Comparison of ENCODE assay signal across 19 cellular contexts in genomic region chr16:28915181-28915580, GRCh38. TPM values are rescaled to one million over a fixed set of nuclear protein-coding genes. Genes with fewer than 3 reads are reported as not detected.
A peak's percentile ranks its signal among the peaks of the same experiment; 100 is the strongest.
DNase-seq lines count a peak whose midpoint lies in the region; ATAC-seq and TF ChIP-seq lines count a peak whose summit lies in the region.
"Had no signal": no experiment of that assay in that cellular context is flagged by ENCODE, and none has a peak within 500 bp of the region (broad histone marks: within the 10 kb centered on the region; RNA-seq: fewer than 3 reads in every experiment).

No MANE protein-coding gene starts in this region.

- H3K9me3 ChIP-seq in mucosa of descending colon = no peaks in the 10 kb centered on the region
- H3K9me3 ChIP-seq: pancreas had no signal

- H3K36me3 ChIP-seq in mucosa of descending colon (ENCODE audit: low read depth) = peaks cover 6% of the 10 kb centered on the region

- no peaks in the 10 kb centered on the region for H3K9me3 Mint-ChIP-seq in activated CD4-positive, alpha-beta memory T cell treated with anti-CD3 and anti-CD28 coated beads, Interleukin-2, amount 10 ng/mL, durations not matched to agents 7 days and 5 days
- H3K9me3 Mint-ChIP-seq: activated CD4-positive, alpha-beta T cell treated with anti-CD3 and anti-CD28 coated beads, Interleukin-2, amount 10 ng/mL, durations not matched to agents 7 days and 5 days; activated naive CD4-positive, alpha-beta T cell treated with anti-CD3 and anti-CD28 coated beads, Interleukin-2, amount 50 U/mL, for 72 hours; central memory CD8-positive, alpha-beta T cell; stimulated activated naive B cell treated with anti-CD40 and anti-IgM and Interleukin-4, amounts not matched to agents 10 μg/mL and 1 μg/mL and 100 μg/mL, for 72 hours had no signal

- H3K4me3 Mint-ChIP-seq in activated CD4-positive, alpha-beta memory T cell treated with anti-CD3 and anti-CD28 coated beads, Interleukin-2, amount 10 ng/mL, durations not matched to agents 7 days and 5 days = no peak overlapping the region
- H3K4me3 Mint-ChIP-seq: activated CD4-positive, alpha-beta T cell treated with anti-CD3 and anti-CD28 coated beads, Interleukin-2, amount 10 ng/mL, durations not matched to agents 7 days and 5 days; central memory CD8-positive, alpha-beta T cell; stimulated activated naive B cell treated with anti-CD40 and anti-IgM and Interleukin-4, amounts not matched to agents 10 μg/mL and 1 μg/mL and 100 μg/mL, for 72 hours had no signal

- TF ChIP-seq CTCF in mucosa of descending colon (IDR thresholded peaks at IDR 0.05) = no peak

- no peak overlapping the region for H3K27ac Mint-ChIP-seq in activated CD4-positive, alpha-beta memory T cell treated with anti-CD3 and anti-CD28 coated beads, Interleukin-2, amount 10 ng/mL, durations not matched to agents 7 days and 5 days
- H3K27ac Mint-ChIP-seq: activated CD4-positive, alpha-beta T cell treated with anti-CD3 and anti-CD28 coated beads, Interleukin-2, amount 10 ng/mL, durations not matched to agents 7 days and 5 days; stimulated activated naive B cell treated with anti-CD40 and anti-IgM and Interleukin-4, amounts not matched to agents 10 μg/mL and 1 μg/mL and 100 μg/mL, for 72 hours had no signal

- peak; percentile 56 for DNase-seq in AG08395 (ENCODE audit: low spot score)
- peak; percentile 74 for DNase-seq in HS-5 (ENCODE audit: low read depth)
- DNase-seq in amniotic epithelial cell (ENCODE audit: low read depth) = peak; percentile 86
- DNase-seq in fibroblast of the conjunctiva (ENCODE audit: low read depth) = peak; percentile 4
- no peak for DNase-seq in activated CD4-positive, alpha-beta memory T cell treated with anti-CD3 and anti-CD28 coated beads, Interleukin-2, amount 10 ng/mL, durations not matched to agents 7 days and 5 days
- no peak for DNase-seq in mucosa of descending colon
- DNase-seq in NCI-H1092 treated with DMSO at 0.1 percent for 48 hours (lab: John Stamatoyannopoulos, UW) = no peak
- no peak for DNase-seq in effector CD8-positive, alpha-beta T cell (lab: John Stamatoyannopoulos, UW)
- DNase-seq: activated CD4-positive, alpha-beta T cell treated with anti-CD3 and anti-CD28 coated beads, Interleukin-2, amount 10 ng/mL, durations not matched to agents 7 days and 5 days; KG1; left cardiac atrium; NCI-H146; pancreas; small intestine; stimulated activated naive B cell treated with anti-CD40 and anti-IgM and Interleukin-4, amounts not matched to agents 10 μg/mL and 1 μg/mL and 100 μg/mL, for 72 hours had no signal

- no peaks in the 10 kb centered on the region for H3K4me1 Mint-ChIP-seq in activated CD4-positive, alpha-beta memory T cell treated with anti-CD3 and anti-CD28 coated beads, Interleukin-2, amount 10 ng/mL, durations not matched to agents 7 days and 5 days
- H3K4me1 Mint-ChIP-seq: activated CD4-positive, alpha-beta T cell treated with anti-CD3 and anti-CD28 coated beads, Interleukin-2, amount 10 ng/mL, durations not matched to agents 7 days and 5 days; central memory CD8-positive, alpha-beta T cell had no signal

- intact Hi-C loops in mucosa of descending colon (cut with DNase I, micrococcal nuclease) = no loop called here

- POLR2A ChIA-PET in activated CD4-positive, alpha-beta memory T cell treated with anti-CD3 and anti-CD28 coated beads, Interleukin-2, amount 10 ng/mL, durations not matched to agents 7 days and 5 days (lab: Charles Lee) = interaction anchor here (1.1 to 1.9 kb wide), 2 partner anchors 10 to 93 kb away, joined by 3 to 5 read pairs; partner anchors contain the start of genes ATXN2L and RABEP2

- no peak for ATAC-seq in mucosa of descending colon
- ATAC-seq: activated naive CD4-positive, alpha-beta T cell treated with anti-CD3 and anti-CD28 coated beads, Interleukin-2, amount 50 U/mL, for 72 hours; HCT116; left cardiac atrium; pancreas; stimulated activated naive B cell treated with anti-CD40 and anti-IgM and Interleukin-4, amounts not matched to agents 10 μg/mL and 1 μg/mL and 100 μg/mL, for 72 hours had no signal

- no peaks in the 10 kb centered on the region for H3K27me3 Mint-ChIP-seq in activated CD4-positive, alpha-beta memory T cell treated with anti-CD3 and anti-CD28 coated beads, Interleukin-2, amount 10 ng/mL, durations not matched to agents 7 days and 5 days
- H3K27me3 Mint-ChIP-seq: activated CD4-positive, alpha-beta T cell treated with anti-CD3 and anti-CD28 coated beads, Interleukin-2, amount 10 ng/mL, durations not matched to agents 7 days and 5 days; central memory CD8-positive, alpha-beta T cell; stimulated activated naive B cell treated with anti-CD40 and anti-IgM and Interleukin-4, amounts not matched to agents 10 μg/mL and 1 μg/mL and 100 μg/mL, for 72 hours had no signal

- peaks cover 8% of the 10 kb centered on the region for H3K4me1 ChIP-seq in mucosa of descending colon (ENCODE audit: low read depth)
- H3K4me1 ChIP-seq: pancreas had no signal

- peaks cover 29% of the 10 kb centered on the region for H3K36me3 Mint-ChIP-seq in activated CD4-positive, alpha-beta memory T cell treated with anti-CD3 and anti-CD28 coated beads, Interleukin-2, amount 10 ng/mL, durations not matched to agents 7 days and 5 days (ENCODE audit: low read depth)

- no peak overlapping the region for H3K4me3 ChIP-seq in mucosa of descending colon
- H3K4me3 ChIP-seq: pancreas had no signal

- CTCF ChIA-PET in activated CD4-positive, alpha-beta memory T cell treated with anti-CD3 and anti-CD28 coated beads, Interleukin-2, amount 10 ng/mL, durations not matched to agents 7 days and 5 days (lab: Charles Lee) = no interaction called here

RNA-seq across cellular contexts. Expression of gene RABEP2, which starts 9.9 kb away (rescaled TPM):
- 10 to 100 TPM; 15.7 to 16.5 TPM for total RNA-seq in activated CD4-positive, alpha-beta memory T cell treated with anti-CD3 and anti-CD28 coated beads, Interleukin-2, amount 10 ng/mL, durations not matched to agents 7 days and 5 days
- 10 to 100 TPM; 35.1 to 43.2 (median 35.7) TPM for total RNA-seq in mucosa of descending colon

RNA-seq across cellular contexts. Expression of gene CD19, which starts 16.6 kb away (rescaled TPM):
- not detected for total RNA-seq in activated CD4-positive, alpha-beta memory T cell treated with anti-CD3 and anti-CD28 coated beads, Interleukin-2, amount 10 ng/mL, durations not matched to agents 7 days and 5 days
- under 1 TPM; 0.29 to 0.65 (median 0.38) TPM for total RNA-seq in mucosa of descending colon
- total RNA-seq: ureter had no signal

RNA-seq across cellular contexts. Expression of gene NFATC2IP, which starts 35.6 kb away (rescaled TPM):
- 10 to 100 TPM; 96.7 TPM for total RNA-seq in activated CD4-positive, alpha-beta memory T cell treated with anti-CD3 and anti-CD28 coated beads, Interleukin-2, amount 10 ng/mL, durations not matched to agents 7 days and 5 days
- 10 to 100 TPM; 45.0 to 57.9 (median 50.9) TPM for total RNA-seq in mucosa of descending colon

RNA-seq across cellular contexts. Expression of gene ATP2A1, which starts 36.9 kb away (rescaled TPM):
- 1 to 10 TPM; 1.6 to 2.5 TPM for total RNA-seq in activated CD4-positive, alpha-beta memory T cell treated with anti-CD3 and anti-CD28 coated beads, Interleukin-2, amount 10 ng/mL, durations not matched to agents 7 days and 5 days
- total RNA-seq in mucosa of descending colon = 1 to 10 TPM in 2 of 3 donors, under 1 TPM in 1; 0.96 to 1.7 (median 1.6) TPM

RNA-seq across cellular contexts. Expression of gene SH2B1, which starts 51.5 kb away (rescaled TPM):
- total RNA-seq in activated CD4-positive, alpha-beta memory T cell treated with anti-CD3 and anti-CD28 coated beads, Interleukin-2, amount 10 ng/mL, durations not matched to agents 7 days and 5 days = 10 to 100 TPM; 44.4 to 45.1 TPM
- total RNA-seq in mucosa of descending colon = 100 to 1,000 TPM in 1 of 3 donors, 10 to 100 TPM in 2; 83.5 to 107 (median 89.7) TPM

Comparison
In these comparisons a context has a peak if more than half of its experiments do, and no peak if none do; other contexts are left out.
1. DNase-seq: peak in AG08395 (single experiment), HS-5 (single experiment), amniotic epithelial cell (single experiment) and fibroblast of the conjunctiva (single experiment); none in activated CD4-positive, alpha-beta memory T cell treated with anti-CD3 and anti-CD28 coated beads, Interleukin-2, amount 10 ng/mL, durations not matched to agents 7 days and 5 days (single experiment), mucosa of descending colon (0 of 3), NCI-H1092 treated with DMSO at 0.1 percent for 48 hours (single experiment) and effector CD8-positive, alpha-beta T cell (single experiment).